10 cellular contexts compared by ENCODE assay signal in the genomic region with DNA sequence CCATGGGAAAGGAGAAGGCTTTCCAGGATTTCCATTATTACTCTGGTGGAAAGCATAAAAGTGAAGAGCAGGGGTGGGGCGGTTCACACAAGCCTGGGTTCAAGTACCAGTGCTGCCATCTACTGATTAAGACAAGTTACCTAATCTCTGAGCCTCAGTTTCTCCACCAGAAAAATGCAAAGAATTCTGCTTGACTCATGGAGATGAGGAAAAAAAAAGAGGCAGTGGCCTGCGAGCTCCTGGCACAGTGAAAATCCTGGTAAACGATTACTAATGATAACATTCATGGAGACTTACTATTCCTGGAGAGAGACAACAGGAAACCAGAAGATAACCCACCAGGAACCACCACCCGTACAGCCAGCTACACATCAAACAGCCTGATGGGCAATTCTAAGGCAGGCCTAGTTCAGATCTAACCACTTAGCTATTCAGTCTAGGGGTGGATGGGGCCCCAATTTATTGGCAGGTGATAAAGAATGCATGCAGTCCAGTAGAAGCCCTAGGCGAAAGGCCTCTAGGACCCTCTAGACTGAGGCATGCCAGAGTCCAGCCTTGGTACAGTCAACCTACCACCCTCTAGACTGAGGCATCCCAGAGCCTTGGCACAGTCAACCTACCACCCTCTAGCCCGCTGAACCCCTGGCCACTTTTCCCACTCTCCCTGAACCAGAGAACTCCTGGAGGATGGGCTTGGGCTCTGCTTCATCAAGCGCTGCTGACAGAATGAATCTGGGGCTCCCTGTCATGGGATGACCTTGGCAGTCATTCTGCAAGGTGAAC. TPM values are rescaled to one million over a fixed set of nuclear protein-coding genes. Genes with fewer than 3 reads are reported as not detected.
DNase-seq lines count a peak whose midpoint lies in the region; ATAC-seq and TF ChIP-seq lines count a peak whose summit lies in the region.
"Had no signal": no experiment of that assay in that cellular context is flagged by ENCODE, and none has a peak within 500 bp of the region (broad histone marks: within the 10 kb centered on the region; RNA-seq: fewer than 3 reads in every experiment).

No MANE protein-coding gene starts in this region.

- H3K9me3 ChIP-seq in hepatocyte (ENCODE audit: low read depth): no peaks in the 10 kb centered on the region
- H3K9me3 ChIP-seq in gastrocnemius medialis: no peaks in the 10 kb centered on the region

- peaks cover 52% of the 10 kb centered on the region for H3K27me3 Mint-ChIP-seq in activated naive CD8-positive, alpha-beta T cell treated with anti-CD3 and anti-CD28 coated beads for 36 hours

- H3K4me1 Mint-ChIP-seq in activated naive CD8-positive, alpha-beta T cell treated with anti-CD3 and anti-CD28 coated beads for 36 hours: peaks cover 9% of the 10 kb centered on the region

- no peak for ATAC-seq in gastrocnemius medialis

- H3K4me1 ChIP-seq in hepatocyte (ENCODE audit: insufficient read depth): peaks cover 59% of the 10 kb centered on the region
- peaks cover 60 to 76% of the 10 kb centered on the region in 2 donors for H3K4me1 ChIP-seq in gastrocnemius medialis

- peak overlapping the region; percentile 81 for H3K4me2 ChIP-seq in hepatocyte

- H3K4me3 Mint-ChIP-seq in activated naive CD8-positive, alpha-beta T cell treated with anti-CD3 and anti-CD28 coated beads for 36 hours: no peak overlapping the region
- H3K4me3 Mint-ChIP-seq: activated B cell treated with CpG ODN at 0.5 μM for 24 hours had no signal

- H3K4me3 ChIP-seq in hepatocyte (peak overlapping the region; percentile 91), gastrocnemius medialis (peak overlapping the region; percentile 11 to 88 (median 77))

- H3K27me3 ChIP-seq in hepatocyte (no peaks in the 10 kb centered on the region), gastrocnemius medialis (no peaks in the 10 kb centered on the region)

- no peaks in the 10 kb centered on the region for H3K9me3 Mint-ChIP-seq in activated naive CD8-positive, alpha-beta T cell treated with anti-CD3 and anti-CD28 coated beads for 36 hours
- H3K9me3 Mint-ChIP-seq: activated B cell treated with CpG ODN at 0.5 μM for 24 hours had no signal

- H3K27ac ChIP-seq in angular gyrus (ENCODE audit: low read depth, low read length) (peak overlapping the region; percentile 98), hepatocyte (no peak overlapping the region), gastrocnemius medialis (peak overlapping the region in 3 of 4 donors; percentile 97 to 99 (median 97))

- intact Hi-C loops in gastrocnemius medialis (cut with DNase I; ENCODE audit: low total_unique reads): no loop called here

- no peaks in the 10 kb centered on the region for H3K36me3 ChIP-seq in hepatocyte (replicated peaks; ENCODE audit: insufficient read depth, low read depth)
- H3K36me3 ChIP-seq in gastrocnemius medialis: peaks cover 0 to 9% of the 10 kb centered on the region in 2 donors

- H3K36me3 Mint-ChIP-seq in activated naive CD8-positive, alpha-beta T cell treated with anti-CD3 and anti-CD28 coated beads for 36 hours: no peaks in the 10 kb centered on the region

- no peak overlapping the region for H3K27ac Mint-ChIP-seq in activated naive CD8-positive, alpha-beta T cell treated with anti-CD3 and anti-CD28 coated beads for 36 hours
- H3K27ac Mint-ChIP-seq: activated B cell treated with CpG ODN at 0.5 μM for 24 hours had no signal

- TF ChIP-seq CTCF in hepatocyte (IDR thresholded peaks at IDR 0.05; ENCODE audit: poor library complexity): peak; percentile 13
- no peak for TF ChIP-seq CTCF in gastrocnemius medialis (IDR thresholded peaks at IDR 0.05 in 4 of 5, conservative IDR thresholded peaks at IDR 0.05 in 1 of 5)

- H3K79me2 ChIP-seq in hepatocyte: peaks cover 65% of the 10 kb centered on the region

- in situ Hi-C loops in gastrocnemius medialis (cut with MboI; ENCODE audit: low sequenced_read_pairs in 4 of 4): loop anchor here in 1 of 4 donors (10.0 kb wide), 1 partner anchor 103 kb away; no protein-coding TSS in a partner anchor

- TF ChIP-seq POLR2A in gastrocnemius medialis (IDR thresholded peaks at IDR 0.05): no peak

- no peaks in the 10 kb centered on the region for H3K9me2 ChIP-seq in hepatocyte (replicated peaks; ENCODE audit: insufficient read depth)

- DNase-seq in GM04504 (ENCODE audit: low read depth) (peak; percentile 10), hepatocyte (ENCODE audit: low spot score) (no peak), gastrocnemius medialis (peak in 1 of 2 donors; percentile 14), NCI-H526 (lab: John Stamatoyannopoulos, UW) (no peak), ecto neural progenitor cell (ENCODE audit: low spot score) (no peak)
- no peak for DNase-seq in activated naive CD8-positive, alpha-beta T cell treated with anti-CD3 and anti-CD28 coated beads for 36 hours
- DNase-seq in stimulated activated CD4-positive, alpha-beta T cell treated with anti-CD3 and anti-CD28 coated beads, Interleukin-2, amount 100 ng/mL, for 48 hours: no peak
- DNase-seq: activated B cell treated with CpG ODN at 0.5 μM for 24 hours, NCI-H1436 treated with DMSO at 0.1 percent for 48 hours had no signal

- no peak overlapping the region for H2AFZ ChIP-seq in hepatocyte

- peaks cover 60% of the 10 kb centered on the region for H4K20me1 ChIP-seq in hepatocyte (ENCODE audit: insufficient read depth, poor library complexity, severe bottlenecking)

- WGBS in hepatocyte (ENCODE audit: low lambda C conversion rate, missing lambda C conversion rate): 71% methylated on average over 7 of the region's 7 CpGs

RNA-seq across cellular contexts. Expression of gene AMOTL2, which starts 2.5 kb away (rescaled TPM):
- total RNA-seq in hepatocyte (71.4 and 81.6 TPM in 2 replicates), gastrocnemius medialis (10 to 100 TPM; 17.9 to 29.9 (median 20.6) TPM)
- 63.9 and 74.2 TPM in 2 replicates for polyA plus RNA-seq in hepatocyte
- not detected for total RNA-seq in activated naive CD8-positive, alpha-beta T cell treated with anti-CD3 and anti-CD28 coated beads for 36 hours
- total RNA-seq: activated B cell treated with CpG ODN at 0.5 μM for 24 hours had no signal

Comparison
In these comparisons a context has a peak if more than half of its experiments do, and no peak if none do; other contexts are left out.
1. RNA of gene AMOTL2, which starts 2.5 kb away (total RNA-seq): 71.4 to 81.6 TPM in hepatocyte and 17.9 to 29.9 TPM in gastrocnemius medialis; not detected in activated naive CD8-positive, alpha-beta T cell treated with anti-CD3 and anti-CD28 coated beads for 36 hours; every median in the first group is over 10 times any median in the second.